In genomic region chr1:111832521-111833155, GRCh38 we compare ENCODE assay signal across 1 cellular context.
TF ChIP-seq lines count a peak whose summit lies in the region.

No MANE protein-coding gene starts in this region.

TF ChIP-seq in K562, 482 proteins besides CTCF, POLR2A, EP300 and RAD21 (continued from another document):
- TF ChIP-seq PKNOX1 (IDR thresholded peaks at IDR 0.05) (peak; percentile 68), SMAD3 (CRISPR knock-in tag; conservative IDR thresholded peaks at IDR 0.05) (no peak), PBX2 (CRISPR knock-in tag; IDR thresholded peaks at IDR 0.05; ENCODE audit: low read depth) (peak; percentile 47; the same call in 1 of the 2 replicates), PBX2 (tag; conservative IDR thresholded peaks at IDR 0.05; ENCODE audit: low read depth) (peak; percentile 33; the same call in 1 of the 2 replicates)
TF ChIP-seq in K562: peak in this region for 3.
